In the genomic region with DNA sequence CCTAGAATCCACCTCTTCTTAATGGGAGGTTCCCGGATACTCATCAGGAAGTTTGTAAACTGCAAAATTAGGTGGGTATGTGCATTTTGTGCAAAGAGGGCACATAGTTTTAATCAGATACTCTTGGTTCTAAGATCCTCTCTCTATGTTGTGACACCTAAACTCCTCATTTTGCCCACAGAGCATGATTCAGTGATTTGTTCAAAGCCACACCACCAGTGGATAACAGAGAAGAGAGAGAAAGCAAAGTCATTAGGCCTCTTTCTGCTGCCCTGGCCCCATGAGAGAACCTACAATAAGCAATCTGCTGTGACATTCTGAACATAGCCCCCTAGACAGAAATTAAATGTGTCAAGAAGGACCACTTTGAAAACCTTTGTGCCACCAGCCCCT, we compare ENCODE assay signal across 10 cellular contexts.
DNase-seq lines count a peak whose midpoint lies in the region; ATAC-seq and TF ChIP-seq lines count a peak whose summit lies in the region.
"Had no signal": no experiment of that assay in that cellular context is flagged by ENCODE, and none has a peak within 500 bp of the region (broad histone marks: within the 10 kb centered on the region; RNA-seq: fewer than 3 reads in every experiment).

No MANE protein-coding gene starts in this region.

- no peaks in the 10 kb centered on the region for H3K36me3 ChIP-seq in endodermal cell (ENCODE audit: control insufficient read depth, insufficient read depth, low read length)
- H3K36me3 ChIP-seq: cardiac muscle cell had no signal

- no peak overlapping the region for H3K9ac ChIP-seq in endodermal cell (ENCODE audit: extremely low read depth, low read length, poor library complexity, severe bottlenecking)

- H3K27ac Mint-ChIP-seq in endodermal cell: peak overlapping the region; percentile 91
- no peak overlapping the region for H3K27ac Mint-ChIP-seq in activated CD4-positive, alpha-beta T cell treated with anti-CD3 and anti-CD28 coated beads, Interleukin-2, amount 10 ng/mL, durations not matched to agents 24 days and 14 days

- no peak overlapping the region for H3K4me3 ChIP-seq in endodermal cell (ENCODE audit: low read length)
- H3K4me3 ChIP-seq in skin epidermis: no peak overlapping the region
- H3K4me3 ChIP-seq: cardiac muscle cell, esophagus muscularis mucosa had no signal

- WGBS in endodermal cell (ENCODE audit: insufficient coverage in 1 of 2, insufficient read length in 1 of 2), 2 experiments: 86% methylated on average over 1 of the region's 1 CpG; no CpG with 5 or more reads in 1 of the 2 experiments

- H3K4me1 Mint-ChIP-seq in endodermal cell: peaks cover 15% of the 10 kb centered on the region
- H3K4me1 Mint-ChIP-seq in activated CD4-positive, alpha-beta T cell treated with anti-CD3 and anti-CD28 coated beads, Interleukin-2, amount 10 ng/mL, durations not matched to agents 24 days and 14 days: peaks cover 9% of the 10 kb centered on the region

- H3K27me3 Mint-ChIP-seq in endodermal cell (ENCODE audit: insufficient read depth): no peaks in the 10 kb centered on the region
- H3K27me3 Mint-ChIP-seq in activated CD4-positive, alpha-beta T cell treated with anti-CD3 and anti-CD28 coated beads, Interleukin-2, amount 10 ng/mL, durations not matched to agents 24 days and 14 days: no peaks in the 10 kb centered on the region

- no peak for DNase-seq in activated CD4-positive, CD25-positive, alpha-beta regulatory T cell (lab: John Stamatoyannopoulos, UW)
- DNase-seq in NCI-H460 (ENCODE audit: extremely low read depth, low read depth) (peak; percentile 4), endodermal cell (no peak), NCI-H748 (lab: John Stamatoyannopoulos, UW; ENCODE audit: unreplicated experiment) (no peak), NCI-H1105 (lab: John Stamatoyannopoulos, UW) (no peak)
- no peak for DNase-seq in activated CD4-positive, alpha-beta T cell treated with anti-CD3 and anti-CD28 coated beads, Interleukin-2, amount 10 ng/mL, durations not matched to agents 24 days and 14 days

- no peak for TF ChIP-seq CTCF in endodermal cell (conservative IDR thresholded peaks at IDR 0.05)

- ATAC-seq in activated CD4-positive, CD25-positive, alpha-beta regulatory T cell treated with anti-CD3 and anti-CD28 coated beads, Interleukin-2, amount 50 U/mL, for 24 hours: peak; percentile 67 to 68

- no peaks in the 10 kb centered on the region for H3K27me3 ChIP-seq in endodermal cell (ENCODE audit: control insufficient read depth, insufficient read depth, low read length, poor library complexity, severe bottlenecking)
- H3K27me3 ChIP-seq: cardiac muscle cell, esophagus muscularis mucosa had no signal

- H3K9me3 Mint-ChIP-seq in endodermal cell: no peaks in the 10 kb centered on the region
- H3K9me3 Mint-ChIP-seq in activated CD4-positive, alpha-beta T cell treated with anti-CD3 and anti-CD28 coated beads, Interleukin-2, amount 10 ng/mL, durations not matched to agents 24 days and 14 days: peaks cover 6% of the 10 kb centered on the region

- H3K4me3 Mint-ChIP-seq in endodermal cell: no peak overlapping the region
- no peak overlapping the region for H3K4me3 Mint-ChIP-seq in activated CD4-positive, alpha-beta T cell treated with anti-CD3 and anti-CD28 coated beads, Interleukin-2, amount 10 ng/mL, durations not matched to agents 24 days and 14 days

- H3K9me3 ChIP-seq in endodermal cell (ENCODE audit: control insufficient read depth, low read length): peaks cover 5% of the 10 kb centered on the region
- H3K9me3 ChIP-seq: esophagus muscularis mucosa had no signal

- H3K27ac ChIP-seq in endodermal cell (ENCODE audit: low read depth, low read length) (no peak overlapping the region), skin epidermis (peak overlapping the region in 13 of 21 experiments; percentile 9 to 68 (median 50))

- H3K36me3 Mint-ChIP-seq in endodermal cell (ENCODE audit: low read depth): no peaks in the 10 kb centered on the region
- H3K36me3 Mint-ChIP-seq in activated CD4-positive, alpha-beta T cell treated with anti-CD3 and anti-CD28 coated beads, Interleukin-2, amount 10 ng/mL, durations not matched to agents 24 days and 14 days (ENCODE audit: low read depth): peaks cover 1% of the 10 kb centered on the region

- intact Hi-C loops in activated CD4-positive, alpha-beta T cell treated with anti-CD3 and anti-CD28 coated beads, Interleukin-2, amount 10 ng/mL, durations not matched to agents 24 days and 14 days (cut with micrococcal nuclease): no loop called here

- no peaks in the 10 kb centered on the region for H3K4me1 ChIP-seq in endodermal cell (ENCODE audit: control insufficient read depth, insufficient read depth, low read length)
